In the genomic region with DNA sequence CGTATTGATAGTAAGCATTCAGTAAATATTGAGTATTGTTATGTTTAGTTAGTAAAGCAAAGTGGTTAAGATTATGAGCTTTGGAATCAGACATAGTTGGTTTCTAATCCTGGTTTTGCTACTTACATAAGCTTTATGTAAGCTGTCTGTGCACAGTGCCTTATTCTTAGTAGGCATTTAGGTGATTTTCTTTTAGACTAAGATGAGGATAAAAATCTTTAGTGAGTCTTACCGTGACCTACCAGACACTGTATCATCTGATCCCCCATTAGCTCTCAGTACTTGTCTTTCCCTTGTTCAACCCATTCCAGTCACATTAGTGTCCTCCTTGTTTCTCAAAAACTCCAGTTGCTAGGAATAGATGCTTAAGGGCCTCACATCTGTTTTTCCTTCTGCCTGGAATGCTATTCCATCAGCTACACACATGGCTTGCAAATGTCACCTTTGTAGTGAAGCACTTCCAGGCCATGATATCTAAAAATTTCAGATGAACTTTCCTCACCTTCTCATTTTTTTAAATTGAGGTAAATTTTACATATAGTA, we compare ENCODE assay signal across 23 cellular contexts. TPM values are rescaled to one million over a fixed set of nuclear protein-coding genes. Genes with fewer than 3 reads are reported as not detected.
DNase-seq lines count a peak whose midpoint lies in the region; ATAC-seq and TF ChIP-seq lines count a peak whose summit lies in the region.
"Had no signal": no experiment of that assay in that cellular context is flagged by ENCODE, and none has a peak within 500 bp of the region (broad histone marks: within the 10 kb centered on the region; RNA-seq: fewer than 3 reads in every experiment).

No MANE protein-coding gene starts in this region.

- H3K27me3 ChIP-seq in smooth muscle cell (ENCODE audit: low read depth) = no peaks in the 10 kb centered on the region
- H3K27me3 ChIP-seq: Peyer's patch, upper lobe of right lung had no signal

- H4K20me1 ChIP-seq in smooth muscle cell (ENCODE audit: low read depth) = peaks cover 49% of the 10 kb centered on the region

- H3K9ac ChIP-seq in smooth muscle cell (ENCODE audit: low read depth) = no peak overlapping the region

- ATAC-seq in GM21367 (IDR thresholded peaks at IDR 0.05; ENCODE audit: unreplicated experiment) = no peak
- ATAC-seq: activated CD4-positive, CD25-positive, alpha-beta regulatory T cell treated with anti-CD3 and anti-CD28 coated beads, Interleukin-2, amount 50 U/mL, for 24 hours; activated CD8-positive, alpha-beta T cell treated with anti-CD3 and anti-CD28 coated beads for 36 hours; upper lobe of right lung had no signal

- no peaks in the 10 kb centered on the region for H3F3A ChIP-seq in smooth muscle cell (ENCODE audit: low read depth)

- no peak overlapping the region for H2AFZ ChIP-seq in smooth muscle cell (ENCODE audit: low read depth)

- no peak overlapping the region for H3K4me3 ChIP-seq in smooth muscle cell
- H3K4me3 ChIP-seq: HAP-1, Peyer's patch, upper lobe of right lung had no signal

- no peak overlapping the region for H3K4me2 ChIP-seq in smooth muscle cell

- no peaks in the 10 kb centered on the region for H3K36me3 ChIP-seq in smooth muscle cell (ENCODE audit: low read depth)
- H3K36me3 ChIP-seq: HAP-1, Peyer's patch, upper lobe of right lung had no signal

- no peaks in the 10 kb centered on the region for H3K4me1 ChIP-seq in smooth muscle cell (ENCODE audit: low read depth)
- H3K4me1 ChIP-seq: Peyer's patch had no signal

- H3K79me2 ChIP-seq in smooth muscle cell (ENCODE audit: low read depth) = peaks cover 10% of the 10 kb centered on the region

- WGBS in smooth muscle cell (ENCODE audit: low lambda C conversion rate) = 60% methylated on average over 2 of the region's 2 CpGs

- H3K9me3 ChIP-seq in smooth muscle cell (replicated peaks; ENCODE audit: low read depth) = no peaks in the 10 kb centered on the region
- H3K9me3 ChIP-seq: HAP-1, Peyer's patch, upper lobe of right lung had no signal

- peak; percentile 24 for DNase-seq in DMS 273 (lab: John Stamatoyannopoulos, UW; ENCODE audit: unreplicated experiment)
- no peak for DNase-seq in DMS 273 treated with DMSO at 0.1 percent for 48 hours (lab: John Stamatoyannopoulos, UW)
- peak; percentile 74 for DNase-seq in NCI-H82 (lab: John Stamatoyannopoulos, UW)
- DNase-seq in epidermal melanocyte (ENCODE audit: insufficient read length, low spot score) = peak; percentile 51
- DNase-seq in smooth muscle cell (lab: John Stamatoyannopoulos, UW; ENCODE audit: unreplicated experiment) = no peak
- no peak for DNase-seq in COLO829 (ENCODE audit: low spot score)
- DNase-seq in H4 (ENCODE audit: low spot score) = no peak
- DNase-seq: activated CD8-positive, alpha-beta T cell treated with anti-CD3 and anti-CD28 coated beads for 36 hours; activated gamma-delta T cell treated with Interleukin-2 at 50 U/mL for 16 hours; C1 segment of cervical spinal cord; erythroblast; head of caudate nucleus; NCI-H1048; NCI-H1930; NCI-H345; NK-92 treated with Interleukin-12 subunit alpha and Interleukin-12 subunit beta, amount 100 ng/mL, for 24 hours; Peyer's patch; stimulated activated CD4-positive, alpha-beta T cell treated with anti-CD3 and anti-CD28 coated beads, Interleukin-4, amount 100 ng/mL, for 24 hours; upper lobe of right lung had no signal

- H3K27ac ChIP-seq in smooth muscle cell (ENCODE audit: low read depth) = peak overlapping the region; percentile 17
- H3K27ac ChIP-seq: 22Rv1, Peyer's patch, upper lobe of right lung had no signal

- TF ChIP-seq CTCF in smooth muscle cell (IDR thresholded peaks at IDR 0.05; ENCODE audit: borderline replicate concordance, insufficient read depth, poor library complexity, severe bottlenecking) = no peak

RNA-seq across cellular contexts. Expression of a gene that starts 18.8 kb away (rescaled TPM):
- total RNA-seq in smooth muscle cell = 6.7 and 22.3 TPM in 2 replicates
- polyA plus RNA-seq in smooth muscle cell = 2.8 and 7.7 TPM in 2 replicates
- total RNA-seq in H4 (2014; rRNA removed; shearing (Covaris generic)) = 4.7 and 5.7 TPM in 2 replicates

RNA-seq across cellular contexts. Expression of a gene that starts 25.5 kb away (rescaled TPM):
- total RNA-seq in smooth muscle cell = 17.9 and 26.2 TPM in 2 replicates
- polyA plus RNA-seq in smooth muscle cell = 20.7 and 21.0 TPM in 2 replicates
- total RNA-seq in H4 (2014; rRNA removed; shearing (Covaris generic)) = 239 and 293 TPM in 2 replicates

Comparison
In these comparisons a context has a peak if more than half of its experiments do, and no peak if none do; other contexts are left out.
1. DNase-seq: peak in DMS 273 (single experiment), NCI-H82 (single experiment) and epidermal melanocyte (single experiment); none in DMS 273 treated with DMSO at 0.1 percent for 48 hours (single experiment), smooth muscle cell (single experiment), COLO829 (single experiment) and H4 (single experiment).